ENCODE assay signal across 10 cellular contexts in genomic region chr18:78979682-78980278, GRCh38. TPM values are rescaled to one million over a fixed set of nuclear protein-coding genes. Genes with fewer than 3 reads are reported as not detected.
DNase-seq lines count a peak whose midpoint lies in the region; ATAC-seq and TF ChIP-seq lines count a peak whose summit lies in the region.
"Had no signal": no experiment of that assay in that cellular context is flagged by ENCODE, and none has a peak within 500 bp of the region (broad histone marks: within the 10 kb centered on the region; RNA-seq: fewer than 3 reads in every experiment).

TSS of gene SALL3 (plus strand) at chr18:78979818. CDS start at chr18:78980275, 457 bp downstream.

- peaks cover 2% of the 10 kb centered on the region for H3K79me1 ChIP-seq in neuronal stem cell (ENCODE audit: low read depth, low read length)

- CTCF ChIA-PET in CD8-positive, alpha-beta memory T cell (lab: Charles Lee), result no interaction called here

- no peak within 1 kb of the TSS for H2BK120ac ChIP-seq in neuronal stem cell (ENCODE audit: low read depth, low read length)

- H3K36me3 ChIP-seq in esophagus muscularis mucosa (no peaks in the 10 kb centered on the region), neuronal stem cell (replicated peaks in 1 of 2; ENCODE audit: control insufficient read depth in 2 of 2, insufficient read depth in 2 of 2, low read length in 2 of 2) (no peaks in the 10 kb centered on the region)
- no peaks in the 10 kb centered on the region for H3K36me3 ChIP-seq in CD8-positive, alpha-beta memory T cell (ENCODE audit: insufficient read depth, low read length)

- no peak within 1 kb of the TSS for H3K27ac ChIP-seq in esophagus muscularis mucosa (replicated peaks in 1 of 4)
- peak within 1 kb of the TSS; percentile 17 for H3K27ac ChIP-seq in neuronal stem cell (replicated peaks; ENCODE audit: low read length)
- H3K27ac ChIP-seq in CD8-positive, alpha-beta memory T cell (ENCODE audit: low read depth, low read length), result no peak within 1 kb of the TSS

- H3K18ac ChIP-seq in neuronal stem cell (ENCODE audit: low read length), result peak within 1 kb of the TSS; percentile 98

- H3K27ac Mint-ChIP-seq in CD8-positive, alpha-beta memory T cell, result no peak within 1 kb of the TSS

- H4K91ac ChIP-seq in neuronal stem cell (ENCODE audit: low read depth, low read length, poor library complexity), result no peak within 1 kb of the TSS

- peaks cover 7 to 20% (median 13%) of the 10 kb centered on the region in 3 donors for H3K4me1 Mint-ChIP-seq in CD8-positive, alpha-beta memory T cell

- peak within 1 kb of the TSS; percentile 77 for H3K9ac ChIP-seq in neuronal stem cell (ENCODE audit: low read depth, low read length, poor library complexity)

- H2AFZ ChIP-seq in neuronal stem cell (ENCODE audit: low read length), result peak within 1 kb of the TSS; percentile 59

- H2AK5ac ChIP-seq in neuronal stem cell (ENCODE audit: low read depth, low read length), result peak within 1 kb of the TSS; percentile 81

- peaks cover 0 to 1% (median under 1%) of the 10 kb centered on the region in 3 donors for H3K36me3 Mint-ChIP-seq in CD8-positive, alpha-beta memory T cell

- TF ChIP-seq POLR2A in esophagus muscularis mucosa (IDR thresholded peaks at IDR 0.05; ENCODE audit: low read depth), result no peak

- peak within 1 kb of the TSS; percentile 89 for H3K14ac ChIP-seq in neuronal stem cell (ENCODE audit: low read length)

- no peak within 1 kb of the TSS for H4K8ac ChIP-seq in neuronal stem cell (ENCODE audit: low read depth, low read length)

- peaks cover 0 to 8% (median 4%) of the 10 kb centered on the region in 5 donors for H3K9me3 Mint-ChIP-seq in CD8-positive, alpha-beta memory T cell
- H3K9me3 Mint-ChIP-seq: central memory CD8-positive, alpha-beta T cell had no signal

- ATAC-seq in HG03159 (IDR thresholded peaks at IDR 0.05; ENCODE audit: unreplicated experiment) (no peak), HG03565 (IDR thresholded peaks at IDR 0.05; ENCODE audit: unreplicated experiment) (no peak)

- H3K9me3 ChIP-seq in esophagus muscularis mucosa, result no peaks in the 10 kb centered on the region
- peaks cover 0 to 2% of the 10 kb centered on the region in 2 donors for H3K9me3 ChIP-seq in neuronal stem cell (replicated peaks in 1 of 2; ENCODE audit: control insufficient read depth in 2 of 2, insufficient read depth in 1 of 2, low read depth in 1 of 2, low read length in 2 of 2)
- no peaks in the 10 kb centered on the region for H3K9me3 ChIP-seq in CD8-positive, alpha-beta memory T cell (ENCODE audit: low read length)

- peak within 1 kb of the TSS; percentile 75 for H3K4me2 ChIP-seq in neuronal stem cell (ENCODE audit: insufficient read depth, low read length, poor library complexity, severe bottlenecking)

- H3K4me1 ChIP-seq in esophagus muscularis mucosa, result peaks cover 7 to 32% (median 26%) of the 10 kb centered on the region in 4 donors
- H3K4me1 ChIP-seq in neuronal stem cell (ENCODE audit: control insufficient read depth in 2 of 2, insufficient read depth in 1 of 2, low read depth in 1 of 2, low read length in 2 of 2), result peaks cover 0 to 7% of the 10 kb centered on the region in 2 donors
- H3K4me1 ChIP-seq in CD8-positive, alpha-beta memory T cell (ENCODE audit: insufficient read depth, low read length), result no peaks in the 10 kb centered on the region

- H2BK12ac ChIP-seq in neuronal stem cell (ENCODE audit: low read length), result peak within 1 kb of the TSS; percentile 41

- H3K27me3 Mint-ChIP-seq in CD8-positive, alpha-beta memory T cell, result peaks cover 64 to 74% of the 10 kb centered on the region in 2 donors

- no peak within 1 kb of the TSS for H3K23ac ChIP-seq in neuronal stem cell (ENCODE audit: low read depth, low read length, poor library complexity)

- peak within 1 kb of the TSS; percentile 85 for H2BK15ac ChIP-seq in neuronal stem cell (ENCODE audit: low read length)

- H3K4ac ChIP-seq in neuronal stem cell (ENCODE audit: low read length), result no peak within 1 kb of the TSS

- TF ChIP-seq EP300 in esophagus muscularis mucosa (IDR thresholded peaks at IDR 0.05), result no peak

- H2BK5ac ChIP-seq in neuronal stem cell (ENCODE audit: low read length), result peak within 1 kb of the TSS; percentile 87

- intact Hi-C loops in esophagus muscularis mucosa (cut with DNase I), result loop anchor here (10.0 kb wide), 1 partner anchor 1075 kb away; no protein-coding TSS in a partner anchor

- H3K4me3 ChIP-seq in esophagus muscularis mucosa, result peak within 1 kb of the TSS; percentile 9 to 33 (median 30)
- peak within 1 kb of the TSS in 1 of 2 donors; percentile 91 for H3K4me3 ChIP-seq in neuronal stem cell (ENCODE audit: low read length in 2 of 2)
- H3K4me3 ChIP-seq in CD8-positive, alpha-beta memory T cell (ENCODE audit: low read length), result no peak within 1 kb of the TSS

- H3K27me3 ChIP-seq in esophagus muscularis mucosa (peaks cover 0 to 95% (median 45%) of the 10 kb centered on the region in 4 donors), neuronal stem cell (ENCODE audit: control insufficient read depth in 3 of 3, insufficient read depth in 3 of 3, low read depth in 1 of 3, low read length in 3 of 3) (peaks cover 14 to 90% (median 39%) of the 10 kb centered on the region in 3 experiments)
- H3K27me3 ChIP-seq in CD8-positive, alpha-beta memory T cell (ENCODE audit: insufficient read depth, low read length, poor library complexity, severe bottlenecking), result peaks cover 25% of the 10 kb centered on the region

- DNase-seq in GM20000 (ENCODE audit: low spot score) (peak; percentile 47), NCI-H128 (lab: John Stamatoyannopoulos, UW; ENCODE audit: unreplicated experiment) (peak; percentile 47), esophagus muscularis mucosa (ENCODE audit: extremely low spot score) (no peak), neuronal stem cell (ENCODE audit: low spot score) (no peak)
- no peak for DNase-seq in CD8-positive, alpha-beta memory T cell
- DNase-seq: NCI-H2029 had no signal

- no peak within 1 kb of the TSS for H3K4me3 Mint-ChIP-seq in CD8-positive, alpha-beta memory T cell

- POLR2A ChIA-PET in CD8-positive, alpha-beta memory T cell (lab: Charles Lee), result no interaction called here

- TF ChIP-seq CTCF in GM20000 (IDR thresholded peaks at IDR 0.05; ENCODE audit: extremely low read depth, missing control alignments) (no peak), esophagus muscularis mucosa (IDR thresholded peaks at IDR 0.05) (no peak)

- WGBS in esophagus muscularis mucosa, result no CpG with 5 or more reads among the region's 111 CpGs
- WGBS in neuronal stem cell (ENCODE audit: extremely low coverage in 2 of 2, insufficient read length in 2 of 2, insufficient replicate concordance in 1 of 2), 2 donors, result no CpG with 5 or more reads among the region's 111 CpGs

RNA-seq across cellular contexts. Expression of gene SALL3, which starts in this region (rescaled TPM):
- total RNA-seq in esophagus muscularis mucosa, result not detected
- 10.3 TPM for polyA plus RNA-seq in neuronal stem cell (2013, experiment 1 of 2)
- 10.9 TPM for polyA plus RNA-seq in neuronal stem cell (2013, experiment 2 of 2)
- not detected for total RNA-seq in CD8-positive, alpha-beta memory T cell
- not detected for polyA plus RNA-seq in CD8-positive, alpha-beta memory T cell
- total RNA-seq: SK-MEL-5 had no signal

Comparison
In these comparisons a context has a peak if more than half of its experiments do, and no peak if none do; other contexts are left out.
1. DNase-seq: peak in GM20000 (single experiment) and NCI-H128 (single experiment); none in esophagus muscularis mucosa (single experiment), neuronal stem cell (single experiment) and CD8-positive, alpha-beta memory T cell (0 of 5).